9 cellular contexts compared by ENCODE assay signal in genomic region chr9:128690684-128691034, GRCh38. TPM values are rescaled to one million over a fixed set of nuclear protein-coding genes. Genes with fewer than 3 reads are reported as not detected.
DNase-seq lines count a peak whose midpoint lies in the region; ATAC-seq and TF ChIP-seq lines count a peak whose summit lies in the region.
"Had no signal": no experiment of that assay in that cellular context is flagged by ENCODE, and none has a peak within 500 bp of the region (broad histone marks: within the 10 kb centered on the region; RNA-seq: fewer than 3 reads in every experiment).

No MANE protein-coding gene starts in this region.

- H3K9ac ChIP-seq in SK-N-MC (ENCODE audit: insufficient read length) = peak overlapping the region; percentile 92

- no peak for TF ChIP-seq CTCF in fibroblast of mammary gland (conservative IDR thresholded peaks at IDR 0.05; ENCODE audit: control insufficient read depth, insufficient read depth, low read depth, low read length)
- TF ChIP-seq CTCF in psoas muscle (IDR thresholded peaks at IDR 0.05) = no peak

- H3K4me3 ChIP-seq in GM08714 (ENCODE audit: low read length) = peak overlapping the region; percentile 95
- H3K4me3 ChIP-seq in SK-N-MC = peak overlapping the region; percentile 91
- peak overlapping the region; percentile 97 for H3K4me3 ChIP-seq in fibroblast of mammary gland (ENCODE audit: control insufficient read depth, low read depth, low read length)
- peak overlapping the region; percentile 90 for H3K4me3 ChIP-seq in psoas muscle

- intact Hi-C loops in psoas muscle (cut with DNase I) = no loop called here

- DNase-seq in SK-N-MC (ENCODE audit: low read depth, low spot score) (no peak), fibroblast of mammary gland (ENCODE audit: low read depth) (no peak), psoas muscle (no peak), hepatic stellate cell (ENCODE audit: low spot score) (no peak), kidney tubule cell (ENCODE audit: low spot score) (no peak), DMS79 treated with DMSO at 0.1 percent for 48 hours (lab: John Stamatoyannopoulos, UW) (no peak)
- DNase-seq: occipital lobe had no signal

- H3K36me3 ChIP-seq in SK-N-MC (ENCODE audit: insufficient read depth, low read length) (peaks cover 50% of the 10 kb centered on the region), psoas muscle (ENCODE audit: insufficient read depth in 1 of 2, low read depth in 1 of 2) (peaks cover 0 to 47% of the 10 kb centered on the region in 2 donors)

- ATAC-seq in psoas muscle (no peak), esophagus mucosa (no peak)

- H3K4me1 ChIP-seq in psoas muscle = peaks cover 11% of the 10 kb centered on the region

- H3K9me3 ChIP-seq in SK-N-MC (ENCODE audit: low read depth, low read length) = no peaks in the 10 kb centered on the region
- no peaks in the 10 kb centered on the region for H3K9me3 ChIP-seq in psoas muscle

- no peaks in the 10 kb centered on the region for H3K27me3 ChIP-seq in psoas muscle (ENCODE audit: insufficient read depth in 3 of 3, low read length in 2 of 3)

- peak overlapping the region; percentile 72 for H3K27ac ChIP-seq in SK-N-MC
- H3K27ac ChIP-seq in psoas muscle = peak overlapping the region; percentile 66

- WGBS in psoas muscle, 3 donors = 17 to 19% (median 19%) methylated on average over 5 of the region's 5 CpGs

RNA-seq across cellular contexts. Expression of gene SET, which starts 1.6 kb away (rescaled TPM):
- 100 to 1,000 TPM; 171 to 283 (median 203) TPM for total RNA-seq in psoas muscle
- polyA plus RNA-seq in psoas muscle = 100 to 1,000 TPM; 141 to 244 (median 230) TPM
- total RNA-seq in esophagus mucosa = 267 TPM

RNA-seq across cellular contexts. Expression of gene PKN3, which starts 11.6 kb away (rescaled TPM):
- total RNA-seq in psoas muscle (1 to 10 TPM; 2.6 to 5.0 (median 3.4) TPM), esophagus mucosa (2.5 TPM)
- 1 to 10 TPM; 2.9 to 4.4 (median 3.1) TPM for polyA plus RNA-seq in psoas muscle

RNA-seq across cellular contexts. Expression of gene ZDHHC12, which starts 33.3 kb away (rescaled TPM):
- 1 to 10 TPM; 4.5 to 7.2 (median 5.0) TPM for total RNA-seq in psoas muscle
- 10 to 100 TPM in 2 of 3 donors, 1 to 10 TPM in 1; 9.7 to 18.5 (median 12.4) TPM for polyA plus RNA-seq in psoas muscle
- total RNA-seq in esophagus mucosa = 54.4 TPM

RNA-seq across cellular contexts. Expression of gene DYNC2I2, which starts 34.0 kb away (rescaled TPM):
- total RNA-seq in psoas muscle (10 to 100 TPM in 2 of 4 donors, 1 to 10 TPM in 2; 6.3 to 10.3 (median 8.6) TPM), esophagus mucosa (37.0 TPM)
- 10 to 100 TPM; 19.0 to 29.1 (median 25.0) TPM for polyA plus RNA-seq in psoas muscle
